ENCODE assay signal across 8 cellular contexts in the genomic region with DNA sequence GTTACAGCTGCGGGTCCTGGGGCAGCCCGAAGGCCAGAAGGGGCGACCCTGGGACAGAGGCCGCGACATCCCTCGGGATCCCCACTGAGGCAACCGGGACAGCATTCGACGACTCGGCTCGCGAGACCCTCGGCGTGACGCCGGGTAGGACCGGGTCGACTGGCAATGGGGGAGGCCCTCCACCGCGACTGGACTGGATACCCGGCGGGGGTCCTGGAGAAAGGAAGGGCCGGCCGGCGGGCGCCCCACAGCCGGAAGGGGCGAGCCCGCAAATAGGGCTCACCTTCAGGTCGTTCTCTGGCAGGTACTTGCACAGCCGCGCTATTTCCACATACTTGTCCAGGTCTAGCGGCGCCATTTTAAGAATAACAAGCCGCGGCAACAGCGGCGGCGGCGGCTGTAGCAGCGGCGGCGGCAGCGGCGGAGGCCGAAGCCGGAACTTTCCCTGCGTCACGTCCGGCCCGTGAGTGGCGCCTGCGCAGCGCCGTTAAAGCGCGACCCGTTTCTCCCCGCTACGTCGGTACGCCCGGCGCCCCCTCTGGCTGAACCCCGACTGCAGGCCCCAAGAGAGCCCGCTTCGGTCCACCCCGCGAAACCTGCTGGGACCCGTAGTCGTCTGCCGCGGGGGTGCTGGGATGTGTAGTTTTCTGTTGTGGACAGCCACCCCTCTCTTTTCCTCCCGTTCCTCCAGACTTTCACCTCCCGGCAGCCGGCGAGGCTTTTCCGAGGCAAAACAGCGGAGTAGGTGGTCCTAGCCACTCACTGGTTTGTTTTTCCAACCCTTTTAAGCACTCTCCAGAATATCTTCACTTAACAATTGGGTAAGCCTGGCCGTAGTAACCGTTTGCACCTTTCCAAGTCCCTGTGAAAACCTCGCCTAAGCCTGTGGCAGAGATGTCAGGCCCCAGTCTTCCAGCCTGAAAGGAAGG. TPM values are rescaled to one million over a fixed set of nuclear protein-coding genes. Genes with fewer than 3 reads are reported as not detected.
DNase-seq lines count a peak whose midpoint lies in the region; TF ChIP-seq lines count a peak whose summit lies in the region.

A gene (minus strand): TSS at position 443 of the 929 bp plus-strand sequence. CDS start 85 bp downstream, at position 358.

- H3K4me3 ChIP-seq in GM06990 (replicated peaks; ENCODE audit: low read depth, low read length) (peak within 1 kb of the TSS; percentile 99), HFF-Myc (replicated peaks; ENCODE audit: low read depth, low read length) (peak within 1 kb of the TSS; percentile 98), suprapubic skin (peak within 1 kb of the TSS; percentile 90)

- H3K9me3 ChIP-seq in suprapubic skin, result no peaks in the 10 kb centered on the region

- TF ChIP-seq CTCF in GM06990 (IDR thresholded peaks at IDR 0.05; ENCODE audit: insufficient read depth, low read length, poor library complexity, severe bottlenecking) (peak; percentile 86), HFF-Myc (IDR thresholded peaks at IDR 0.05; ENCODE audit: low read depth, low read length, missing control alignments) (peak; percentile 63), suprapubic skin (IDR thresholded peaks at IDR 0.05) (peak; percentile 56 to 80)

- peak within 1 kb of the TSS; percentile 96 for H3K27ac ChIP-seq in suprapubic skin

- TF ChIP-seq POLR2A in suprapubic skin (IDR thresholded peaks at IDR 0.05), result peak; percentile 77 to 85

- TF ChIP-seq EP300 in suprapubic skin (IDR thresholded peaks at IDR 0.05), result no peak

- peak within 1 kb of the TSS; percentile 88 for H3K27ac Mint-ChIP-seq in activated naive CD4-positive, alpha-beta T cell treated with anti-CD3 and anti-CD28 coated beads, Interleukin-2, amount 10 ng/mL, durations not matched to agents 7 days and 5 days

- no peaks in the 10 kb centered on the region for H3K27me3 ChIP-seq in GM06990 (replicated peaks; ENCODE audit: control insufficient read depth, insufficient read depth, low read length)
- no peaks in the 10 kb centered on the region for H3K27me3 ChIP-seq in suprapubic skin

- H3K4me1 Mint-ChIP-seq in activated naive CD4-positive, alpha-beta T cell treated with anti-CD3 and anti-CD28 coated beads, Interleukin-2, amount 10 ng/mL, durations not matched to agents 7 days and 5 days, result peaks cover 60% of the 10 kb centered on the region

- no peaks in the 10 kb centered on the region for H3K27me3 Mint-ChIP-seq in activated naive CD4-positive, alpha-beta T cell treated with anti-CD3 and anti-CD28 coated beads, Interleukin-2, amount 10 ng/mL, durations not matched to agents 7 days and 5 days

- peak within 1 kb of the TSS; percentile 95 for H3K4me3 Mint-ChIP-seq in activated naive CD4-positive, alpha-beta T cell treated with anti-CD3 and anti-CD28 coated beads, Interleukin-2, amount 10 ng/mL, durations not matched to agents 7 days and 5 days

- CTCF ChIA-PET in activated naive CD4-positive, alpha-beta T cell treated with anti-CD3 and anti-CD28 coated beads, Interleukin-2, amount 10 ng/mL, durations not matched to agents 7 days and 5 days (lab: Charles Lee), result interaction anchor here (1.0 kb wide), 1 partner anchor 233 kb away, joined by 3 read pairs; no protein-coding TSS in a partner anchor

- H3K36me3 ChIP-seq in GM06990 (ENCODE audit: control insufficient read depth, insufficient read depth, low read length), result no peaks in the 10 kb centered on the region
- no peaks in the 10 kb centered on the region for H3K36me3 ChIP-seq in suprapubic skin

- DNase-seq in GM06990 (ENCODE audit: extremely low read depth, insufficient read length), result peak; percentile 97
- peak; percentile 86 for DNase-seq in HFF-Myc (ENCODE audit: extremely low read depth, low read depth)
- peak; percentile 93 for DNase-seq in MV-4-11 (lab: John Stamatoyannopoulos, UW)
- DNase-seq in SK-N-DZ (ENCODE audit: low spot score), result peak; percentile 95
- DNase-seq in activated naive CD4-positive, alpha-beta T cell treated with anti-CD3 and anti-CD28 coated beads, Interleukin-2, amount 10 ng/mL, durations not matched to agents 7 days and 5 days, result peak; percentile 99
- DNase-seq in germinal center (ENCODE audit: low spot score), result peak; percentile 97
- DNase-seq in nucleus accumbens (lab: John Stamatoyannopoulos, UW), result peak; percentile 47 to 98 (median 96)
- DNase-seq in suprapubic skin (ENCODE audit: low spot score in 2 of 2), result peak; percentile 98

- WGBS in suprapubic skin, result under 1% methylated on average over 34 of the region's 82 CpGs

- H3K9me3 Mint-ChIP-seq in activated naive CD4-positive, alpha-beta T cell treated with anti-CD3 and anti-CD28 coated beads, Interleukin-2, amount 10 ng/mL, durations not matched to agents 7 days and 5 days, result no peaks in the 10 kb centered on the region

- H3K4me1 ChIP-seq in suprapubic skin, result peaks cover 45% of the 10 kb centered on the region

- H3K36me3 Mint-ChIP-seq in activated naive CD4-positive, alpha-beta T cell treated with anti-CD3 and anti-CD28 coated beads, Interleukin-2, amount 10 ng/mL, durations not matched to agents 7 days and 5 days, result peaks cover 11% of the 10 kb centered on the region

RNA-seq across cellular contexts. Expression of the gene that starts here (rescaled TPM):
- polyA plus RNA-seq in SK-N-DZ (2014; cell fraction: cytosol; rRNA removed), result 44.1 and 52.9 TPM in 2 replicates
- polyA plus RNA-seq in SK-N-DZ (2014; cell fraction: nucleus; rRNA removed), result 22.3 and 25.4 TPM in 2 replicates
- total RNA-seq in suprapubic skin, result 10 to 100 TPM; 26.8 to 36.8 (median 29.6) TPM

Comparison
In these comparisons a context has a peak if more than half of its experiments do, and no peak if none do; other contexts are left out.
1. Peak in every context shown above with its lines: DNase-seq, H3K4me3 ChIP-seq and H3K27ac ChIP-seq.